ENCODE assay signal across 8 cellular contexts in genomic region chr1:219460561-219461511, GRCh38.
DNase-seq lines count a peak whose midpoint lies in the region; ATAC-seq and TF ChIP-seq lines count a peak whose summit lies in the region.

No MANE protein-coding gene starts in this region.

- H3K27ac Mint-ChIP-seq in T-cell: no peak overlapping the region

- H3K27me3 ChIP-seq in BE2C: peaks cover 3% of the 10 kb centered on the region

- no peak for TF ChIP-seq CTCF in BE2C (IDR thresholded peaks at IDR 0.05; ENCODE audit: low read depth, low read length)

- H3K4me1 ChIP-seq in BE2C: no peaks in the 10 kb centered on the region

- ATAC-seq in GM18505 (IDR thresholded peaks at IDR 0.05; ENCODE audit: unreplicated experiment) (peak; percentile 76), HG02588 (IDR thresholded peaks at IDR 0.05; ENCODE audit: unreplicated experiment) (peak; percentile 64), T-cell (replicated peaks in 1 of 4) (no peak)

- no peaks in the 10 kb centered on the region for H3K27me3 Mint-ChIP-seq in T-cell

- H3K36me3 Mint-ChIP-seq in T-cell: no peaks in the 10 kb centered on the region

- H3K4me3 Mint-ChIP-seq in T-cell: no peak overlapping the region

- peak; percentile 48 for TF ChIP-seq POLR2A in GM18505 (IDR thresholded peaks at IDR 0.05; ENCODE audit: borderline replicate concordance, extremely low read depth, insufficient read depth, insufficient read length)

- no peaks in the 10 kb centered on the region for H3K9me3 Mint-ChIP-seq in T-cell

- DNase-seq in NOMO-1 (lab: John Stamatoyannopoulos, UW; ENCODE audit: unreplicated experiment in 2 of 2): peak; percentile 95 to 96
- DNase-seq in medulla oblongata (ENCODE audit: extremely low spot score): peak; percentile 72
- DNase-seq in BE2C: no peak
- DNase-seq in NCI-H1417 (lab: John Stamatoyannopoulos, UW): no peak
- no peak for DNase-seq in T-cell
- DNase-seq in kidney tubule cell (ENCODE audit: low spot score): no peak

- POLR2A ChIA-PET in T-cell (lab: Charles Lee): no interaction called here

- no peak overlapping the region for H3K4me3 ChIP-seq in BE2C (ENCODE audit: low read depth, low read length)

- CTCF ChIA-PET in T-cell (lab: Charles Lee): no interaction called here

- H3K36me3 ChIP-seq in BE2C: no peaks in the 10 kb centered on the region

- no peaks in the 10 kb centered on the region for H3K4me1 Mint-ChIP-seq in T-cell

- H3K9me3 ChIP-seq in BE2C: no peaks in the 10 kb centered on the region

Comparison
In these comparisons a context has a peak if more than half of its experiments do, and no peak if none do; other contexts are left out.
1. ATAC-seq: peak in GM18505 (single experiment) and HG02588 (single experiment); none in T-cell (0 of 4).
2. DNase-seq: peak in NOMO-1 (2 of 2) and medulla oblongata (single experiment); none in BE2C (single experiment), NCI-H1417 (0 of 3), T-cell (0 of 34) and kidney tubule cell (single experiment).